2 cellular contexts compared by ENCODE assay signal in genomic region chr3:37787027-37787868, GRCh38.
A peak's percentile ranks its signal among the peaks of the same experiment; 100 is the strongest.
TF ChIP-seq lines count a peak whose summit lies in the region.

No MANE protein-coding gene starts in this region.

TF ChIP-seq in liver, 16 proteins besides CTCF, POLR2A, EP300 and RAD21:
- TF ChIP-seq, protein P1, sequence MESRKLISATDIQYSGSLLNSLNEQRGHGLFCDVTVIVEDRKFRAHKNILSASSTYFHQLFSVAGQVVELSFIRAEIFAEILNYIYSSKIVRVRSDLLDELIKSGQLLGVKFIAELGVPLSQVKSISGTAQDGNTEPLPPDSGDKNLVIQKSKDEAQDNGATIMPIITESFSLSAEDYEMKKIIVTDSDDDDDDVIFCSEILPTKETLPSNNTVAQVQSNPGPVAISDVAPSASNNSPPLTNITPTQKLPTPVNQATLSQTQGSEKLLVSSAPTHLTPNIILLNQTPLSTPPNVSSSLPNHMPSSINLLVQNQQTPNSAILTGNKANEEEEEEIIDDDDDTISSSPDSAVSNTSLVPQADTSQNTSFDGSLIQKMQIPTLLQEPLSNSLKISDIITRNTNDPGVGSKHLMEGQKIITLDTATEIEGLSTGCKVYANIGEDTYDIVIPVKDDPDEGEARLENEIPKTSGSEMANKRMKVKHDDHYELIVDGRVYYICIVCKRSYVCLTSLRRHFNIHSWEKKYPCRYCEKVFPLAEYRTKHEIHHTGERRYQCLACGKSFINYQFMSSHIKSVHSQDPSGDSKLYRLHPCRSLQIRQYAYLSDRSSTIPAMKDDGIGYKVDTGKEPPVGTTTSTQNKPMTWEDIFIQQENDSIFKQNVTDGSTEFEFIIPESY (IDR thresholded peaks at IDR 0.05): no peak
- TF ChIP-seq RXRA (IDR thresholded peaks at IDR 0.05) (peak in 1 of 2 donors; percentile 8), NR2F2 (IDR thresholded peaks at IDR 0.05) (peak; percentile 37)

TF ChIP-seq in HepG2, 621 proteins besides CTCF, POLR2A, EP300 and RAD21 (continued from another document):
- TF ChIP-seq YY1 (IDR thresholded peaks at IDR 0.05; ENCODE audit: insufficient read depth, insufficient replicate concordance, low read depth, low read length) (no peak), GMEB1 (CRISPR knock-in tag; IDR thresholded peaks at IDR 0.05; ENCODE audit: borderline replicate concordance) (no peak), ZNF598 (CRISPR knock-in tag; IDR thresholded peaks at IDR 0.05; ENCODE audit: borderline replicate concordance) (no peak), ZBTB8A (CRISPR knock-in tag; IDR thresholded peaks at IDR 0.05; ENCODE audit: borderline replicate concordance, low read depth) (no peak), ZNF451 (CRISPR knock-in tag; IDR thresholded peaks at IDR 0.05) (no peak)
